ENCODE assay signal across 8 cellular contexts in the genomic region with DNA sequence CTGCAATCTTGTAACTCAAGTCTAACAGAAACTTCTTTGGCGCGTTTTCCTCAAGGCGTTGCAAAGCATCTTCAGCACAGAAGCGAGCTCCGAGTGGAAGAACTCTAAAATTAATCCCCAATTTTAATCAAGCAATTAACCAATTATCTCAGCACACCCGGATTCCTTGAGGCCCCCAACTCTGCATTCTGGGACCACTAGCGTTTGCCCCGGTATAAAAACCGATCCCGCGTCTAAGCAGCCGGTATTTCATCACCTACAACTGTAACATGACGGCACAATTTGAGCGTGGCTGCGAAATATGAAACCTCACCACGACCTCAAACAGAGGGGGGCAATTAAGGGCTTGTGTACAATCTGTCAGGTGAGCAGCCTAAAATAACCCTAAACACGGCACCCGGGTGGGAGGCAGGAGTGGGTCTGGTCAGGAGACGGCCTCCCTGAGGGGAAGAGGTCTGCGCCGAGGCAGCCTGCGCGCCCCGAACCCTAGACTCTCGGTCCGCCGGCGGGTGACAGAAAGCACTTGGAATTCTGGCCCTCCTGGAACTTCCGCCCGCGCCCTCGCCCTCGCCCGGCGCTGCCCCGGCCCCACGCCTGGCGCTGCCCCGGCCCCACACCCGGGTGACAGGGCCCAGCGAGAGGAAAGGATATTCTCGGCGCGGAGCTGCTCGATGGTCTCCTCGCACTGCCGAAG. TPM values are rescaled to one million over a fixed set of nuclear protein-coding genes. Genes with fewer than 3 reads are reported as not detected.
DNase-seq lines count a peak whose midpoint lies in the region; ATAC-seq and TF ChIP-seq lines count a peak whose summit lies in the region.

No MANE protein-coding gene starts in this region.

- DNase-seq in CD4-positive, alpha-beta T cell: peak in 7 of 10 experiments; percentile 17 to 40 (median 27)
- DNase-seq in GM20000 (ENCODE audit: low spot score) (peak; percentile 60), HT-29 (ENCODE audit: low spot score) (peak; percentile 67), NOMO-1 treated with dmso at 0.1 percent for 144 hours (lab: John Stamatoyannopoulos, UW; ENCODE audit: unreplicated experiment) (peak; percentile 14), fibroblast of mammary gland (ENCODE audit: low read depth) (peak; percentile 75), testis (peak; percentile 58)
- peak; percentile 33 for DNase-seq in activated T-helper 1 cell treated with anti-CD3 and anti-CD28 coated beads, Interleukin-12 subunit alpha, Interleukin-12 subunit beta, Interleukin-2, Interleukin-4 antibody, amounts not matched to agents 30 ng/mL and 10 ng/mL and 1 ng/mL, durations not matched to agents 14 hours and 24 hours and 36 hours (ENCODE audit: low spot score)
- peak; percentile 67 for DNase-seq in natural killer cell treated with Interleukin-12 subunit alpha and Interleukin-12 subunit beta and Interleukin-15 and Interleukin-18, amount 100 ng/mL, for 72 hours (ENCODE audit: low spot score)

- H3K4me3 Mint-ChIP-seq in CD4-positive, alpha-beta T cell: peak overlapping the region; percentile 96
- H3K4me3 Mint-ChIP-seq in activated T-helper 1 cell treated with anti-CD3 and anti-CD28 coated beads, Interleukin-12 subunit alpha, Interleukin-12 subunit beta, Interleukin-2, Interleukin-4 antibody, amounts not matched to agents 30 ng/mL and 10 ng/mL and 1 ng/mL, durations not matched to agents 14 hours and 24 hours and 36 hours: peak overlapping the region; percentile 92
- H3K4me3 Mint-ChIP-seq in natural killer cell treated with Interleukin-12 subunit alpha and Interleukin-12 subunit beta and Interleukin-15 and Interleukin-18, amount 100 ng/mL, for 72 hours: peak overlapping the region; percentile 93

- H3K4me1 ChIP-seq in testis: peaks cover 4% of the 10 kb centered on the region

- CTCF ChIA-PET in CD4-positive, alpha-beta T cell (lab: Charles Lee): interaction anchor here (0.6 to 2.1 kb wide), 10 partner anchors 11 to 705 kb away, joined by 3 to 22 read pairs (median 4); partner anchors contain the start of genes CLIP1, DENR, KNTC1 and RSRC2

- intact Hi-C loops in CD4-positive, alpha-beta T cell (cut with DNase I, micrococcal nuclease): loop anchor here (1.0 to 10.0 kb wide), 4 partner anchors 27 to 252 kb away; partner anchors contain the start of genes DENR (in 1 of the 2), KNTC1 (in 1 of the 2) and VPS33A (in 1 of the 2)
- intact Hi-C loops in activated T-helper 1 cell treated with anti-CD3 and anti-CD28 coated beads, Interleukin-12 subunit alpha, Interleukin-12 subunit beta, Interleukin-2, Interleukin-4 antibody, amounts not matched to agents 30 ng/mL and 10 ng/mL and 1 ng/mL, durations not matched to agents 14 hours and 24 hours and 36 hours (cut with micrococcal nuclease): loop anchor here (1.0 to 2.0 kb wide), 6 partner anchors 15 to 733 kb away; partner anchors contain the start of genes CFAP251, MPHOSPH9, MTRFR and VPS33A
- intact Hi-C loops in testis (cut with DNase I; ENCODE audit: low total_unique reads): no loop called here

- H3K4me3 ChIP-seq in fibroblast of mammary gland (ENCODE audit: control insufficient read depth, low read depth, low read length) (peak overlapping the region; percentile 76), testis (peak overlapping the region; percentile 85 to 90)

- peaks cover 54% of the 10 kb centered on the region for H3K36me3 Mint-ChIP-seq in CD4-positive, alpha-beta T cell (ENCODE audit: low read depth)
- H3K36me3 Mint-ChIP-seq in activated T-helper 1 cell treated with anti-CD3 and anti-CD28 coated beads, Interleukin-12 subunit alpha, Interleukin-12 subunit beta, Interleukin-2, Interleukin-4 antibody, amounts not matched to agents 30 ng/mL and 10 ng/mL and 1 ng/mL, durations not matched to agents 14 hours and 24 hours and 36 hours (ENCODE audit: low read depth): peaks cover 38% of the 10 kb centered on the region
- H3K36me3 Mint-ChIP-seq in natural killer cell treated with Interleukin-12 subunit alpha and Interleukin-12 subunit beta and Interleukin-15 and Interleukin-18, amount 100 ng/mL, for 72 hours: peaks cover 7% of the 10 kb centered on the region

- H3K27me3 ChIP-seq in CD4-positive, alpha-beta T cell (ENCODE audit: control insufficient read depth, insufficient read depth, low read length): no peaks in the 10 kb centered on the region
- no peaks in the 10 kb centered on the region for H3K27me3 ChIP-seq in testis

- H3K4me1 Mint-ChIP-seq in CD4-positive, alpha-beta T cell (ENCODE audit: low read depth): peaks cover 49% of the 10 kb centered on the region
- H3K4me1 Mint-ChIP-seq in activated T-helper 1 cell treated with anti-CD3 and anti-CD28 coated beads, Interleukin-12 subunit alpha, Interleukin-12 subunit beta, Interleukin-2, Interleukin-4 antibody, amounts not matched to agents 30 ng/mL and 10 ng/mL and 1 ng/mL, durations not matched to agents 14 hours and 24 hours and 36 hours (ENCODE audit: low read depth): peaks cover 34% of the 10 kb centered on the region
- peaks cover 28 to 29% of the 10 kb centered on the region in 2 donors for H3K4me1 Mint-ChIP-seq in natural killer cell treated with Interleukin-12 subunit alpha and Interleukin-12 subunit beta and Interleukin-15 and Interleukin-18, amount 100 ng/mL, for 72 hours (ENCODE audit: low read depth in 2 of 2)

- no peaks in the 10 kb centered on the region for H3K27me3 Mint-ChIP-seq in CD4-positive, alpha-beta T cell
- H3K27me3 Mint-ChIP-seq in activated T-helper 1 cell treated with anti-CD3 and anti-CD28 coated beads, Interleukin-12 subunit alpha, Interleukin-12 subunit beta, Interleukin-2, Interleukin-4 antibody, amounts not matched to agents 30 ng/mL and 10 ng/mL and 1 ng/mL, durations not matched to agents 14 hours and 24 hours and 36 hours (ENCODE audit: insufficient read depth): no peaks in the 10 kb centered on the region
- H3K27me3 Mint-ChIP-seq in natural killer cell treated with Interleukin-12 subunit alpha and Interleukin-12 subunit beta and Interleukin-15 and Interleukin-18, amount 100 ng/mL, for 72 hours: no peaks in the 10 kb centered on the region

- TF ChIP-seq CTCF in CD4-positive, alpha-beta T cell (IDR thresholded peaks at IDR 0.05): no peak
- TF ChIP-seq CTCF in GM20000 (IDR thresholded peaks at IDR 0.05; ENCODE audit: extremely low read depth, missing control alignments) (no peak), fibroblast of mammary gland (conservative IDR thresholded peaks at IDR 0.05; ENCODE audit: control insufficient read depth, insufficient read depth, low read depth, low read length) (no peak), testis (IDR thresholded peaks at IDR 0.05) (no peak)

- no peak for TF ChIP-seq POLR2A in testis (IDR thresholded peaks at IDR 0.05)

- peak; percentile 23 for ATAC-seq in CD4-positive, alpha-beta T cell (ENCODE audit: poor library complexity)
- ATAC-seq in natural killer cell treated with Interleukin-12 subunit alpha and Interleukin-12 subunit beta and Interleukin-15 and Interleukin-18, amount 100 ng/mL, for 72 hours: peak; percentile 34 to 47

- H3K27ac ChIP-seq in CD4-positive, alpha-beta T cell (ENCODE audit: low read depth, low read length): peak overlapping the region; percentile 88
- H3K27ac ChIP-seq in testis: peak overlapping the region; percentile 96 to 99

- no peaks in the 10 kb centered on the region for H3K36me3 ChIP-seq in testis (ENCODE audit: low read depth, missing control alignments)

- POLR2A ChIA-PET in CD4-positive, alpha-beta T cell (lab: Charles Lee): interaction anchor here (0.8 to 7.3 kb wide), 22 partner anchors 9 to 733 kb away, joined by 3 to 208 read pairs (median 6); partner anchors contain the start of genes DENR, DIABLO, HIP1R and KNTC1

- no peaks in the 10 kb centered on the region for H3K9me3 Mint-ChIP-seq in CD4-positive, alpha-beta T cell
- H3K9me3 Mint-ChIP-seq in activated T-helper 1 cell treated with anti-CD3 and anti-CD28 coated beads, Interleukin-12 subunit alpha, Interleukin-12 subunit beta, Interleukin-2, Interleukin-4 antibody, amounts not matched to agents 30 ng/mL and 10 ng/mL and 1 ng/mL, durations not matched to agents 14 hours and 24 hours and 36 hours: no peaks in the 10 kb centered on the region
- no peaks in the 10 kb centered on the region for H3K9me3 Mint-ChIP-seq in natural killer cell treated with Interleukin-12 subunit alpha and Interleukin-12 subunit beta and Interleukin-15 and Interleukin-18, amount 100 ng/mL, for 72 hours

- H3K9me3 ChIP-seq in CD4-positive, alpha-beta T cell (ENCODE audit: control insufficient read depth, low read length): no peaks in the 10 kb centered on the region
- no peaks in the 10 kb centered on the region for H3K9me3 ChIP-seq in testis

- WGBS in testis, 2 donors: 0 to 1% methylated on average over 28 to 41 of the region's 47 CpGs

- peak overlapping the region; percentile 97 for H3K27ac Mint-ChIP-seq in CD4-positive, alpha-beta T cell
- H3K27ac Mint-ChIP-seq in activated T-helper 1 cell treated with anti-CD3 and anti-CD28 coated beads, Interleukin-12 subunit alpha, Interleukin-12 subunit beta, Interleukin-2, Interleukin-4 antibody, amounts not matched to agents 30 ng/mL and 10 ng/mL and 1 ng/mL, durations not matched to agents 14 hours and 24 hours and 36 hours: peak overlapping the region; percentile 92
- H3K27ac Mint-ChIP-seq in natural killer cell treated with Interleukin-12 subunit alpha and Interleukin-12 subunit beta and Interleukin-15 and Interleukin-18, amount 100 ng/mL, for 72 hours: peak overlapping the region; percentile 92 to 97

RNA-seq across cellular contexts. Expression of gene ZCCHC8, which starts 0.6 kb away (rescaled TPM):
- 10 to 100 TPM; 49.4 to 54.8 TPM for total RNA-seq in CD4-positive, alpha-beta T cell
- 12.8 and 15.7 TPM in 2 replicates for total RNA-seq in HT-29 (2014; rRNA removed; shearing (Covaris generic))
- total RNA-seq in activated T-helper 1 cell treated with anti-CD3 and anti-CD28 coated beads, Interleukin-12 subunit alpha, Interleukin-12 subunit beta, Interleukin-2, Interleukin-4 antibody, amounts not matched to agents 30 ng/mL and 10 ng/mL and 1 ng/mL, durations not matched to agents 14 hours and 24 hours and 36 hours: 42.5 and 48.4 TPM in 2 replicates
- 10 to 100 TPM; 37.0 to 42.7 TPM for total RNA-seq in natural killer cell treated with Interleukin-12 subunit alpha and Interleukin-12 subunit beta and Interleukin-15 and Interleukin-18, amount 100 ng/mL, for 72 hours
- 10 to 100 TPM; 25.6 to 38.3 TPM for total RNA-seq in testis
- 28.8 TPM for polyA plus RNA-seq in testis (ENCODE audit: insufficient read depth, low read depth, low replicate concordance)

RNA-seq across cellular contexts. Expression of gene RSRC2, which starts 26.6 kb away (rescaled TPM):
- total RNA-seq in CD4-positive, alpha-beta T cell: 100 to 1,000 TPM; 339 to 341 TPM
- total RNA-seq in HT-29 (2014; rRNA removed; shearing (Covaris generic)): 42.1 and 48.0 TPM in 2 replicates
- 101 and 103 TPM in 2 replicates for total RNA-seq in activated T-helper 1 cell treated with anti-CD3 and anti-CD28 coated beads, Interleukin-12 subunit alpha, Interleukin-12 subunit beta, Interleukin-2, Interleukin-4 antibody, amounts not matched to agents 30 ng/mL and 10 ng/mL and 1 ng/mL, durations not matched to agents 14 hours and 24 hours and 36 hours
- 100 to 1,000 TPM in 1 of 2 donors, 10 to 100 TPM in 1; 93.7 to 111 TPM for total RNA-seq in natural killer cell treated with Interleukin-12 subunit alpha and Interleukin-12 subunit beta and Interleukin-15 and Interleukin-18, amount 100 ng/mL, for 72 hours
- total RNA-seq in testis: 100 to 1,000 TPM in 1 of 2 donors, 10 to 100 TPM in 1; 93.1 to 133 TPM
- 50.7 TPM for polyA plus RNA-seq in testis (ENCODE audit: insufficient read depth, low read depth, low replicate concordance)

RNA-seq across cellular contexts. Expression of gene KNTC1, which starts 26.9 kb away (rescaled TPM):
- total RNA-seq in CD4-positive, alpha-beta T cell: 10 to 100 TPM; 23.3 to 23.8 TPM
- total RNA-seq in HT-29 (2014; rRNA removed; shearing (Covaris generic)): 26.7 and 38.8 TPM in 2 replicates
- 122 and 126 TPM in 2 replicates for total RNA-seq in activated T-helper 1 cell treated with anti-CD3 and anti-CD28 coated beads, Interleukin-12 subunit alpha, Interleukin-12 subunit beta, Interleukin-2, Interleukin-4 antibody, amounts not matched to agents 30 ng/mL and 10 ng/mL and 1 ng/mL, durations not matched to agents 14 hours and 24 hours and 36 hours
- 100 to 1,000 TPM in 1 of 2 donors, 10 to 100 TPM in 1; 65.1 to 187 TPM for total RNA-seq in natural killer cell treated with Interleukin-12 subunit alpha and Interleukin-12 subunit beta and Interleukin-15 and Interleukin-18, amount 100 ng/mL, for 72 hours
- 100 to 1,000 TPM in 1 of 2 donors, 10 to 100 TPM in 1; 79.8 to 118 TPM for total RNA-seq in testis
- polyA plus RNA-seq in testis (ENCODE audit: insufficient read depth, low read depth, low replicate concordance): 46.1 TPM

Comparison
In these comparisons a context has a peak if more than half of its experiments do, and no peak if none do; other contexts are left out.
1. Peak in every context shown above with its lines: DNase-seq, ATAC-seq, H3K4me3 ChIP-seq and H3K27ac ChIP-seq.
2. DNase-seq: peak in every context shown above with its lines; median percentile 75 in fibroblast of mammary gland; 67 in HT-29; 67 in natural killer cell treated with Interleukin-12 subunit alpha and Interleukin-12 subunit beta and Interleukin-15 and Interleukin-18, amount 100 ng/mL, for 72 hours; 60 in GM20000; 58 in testis; 33 in activated T-helper 1 cell treated with anti-CD3 and anti-CD28 coated beads, Interleukin-12 subunit alpha, Interleukin-12 subunit beta, Interleukin-2, Interleukin-4 antibody, amounts not matched to agents 30 ng/mL and 10 ng/mL and 1 ng/mL, durations not matched to agents 14 hours and 24 hours and 36 hours; 27 in CD4-positive, alpha-beta T cell; 14 in NOMO-1 treated with dmso at 0.1 percent for 144 hours.